In genomic region chr17:7484067-7484963, GRCh38 we compare ENCODE assay signal across 7 cellular contexts.
A peak's percentile ranks its signal among the peaks of the same experiment; 100 is the strongest.
DNase-seq lines count a peak whose midpoint lies in the region; ATAC-seq, FAIRE-seq and TF ChIP-seq lines count a peak whose summit lies in the region.

TSS of gene POLR2A (plus strand) at chr17:7484366.

- ATAC-seq in HG03025 (IDR thresholded peaks at IDR 0.05; ENCODE audit: low FRiP score, unreplicated experiment) = peak; percentile 62

- TF ChIP-seq CTCF in astrocyte of the spinal cord (IDR thresholded peaks at IDR 0.05; ENCODE audit: low read depth, low read length) (no peak), retinal pigment epithelial cell (conservative IDR thresholded peaks at IDR 0.05; ENCODE audit: low read depth, low read length) (no peak)

- peak; percentile 98 for DNase-seq in GM18507 (ENCODE audit: extremely low spot score, insufficient read length, low read depth)
- DNase-seq in NCI-H2081 (lab: John Stamatoyannopoulos, UW) = peak; percentile 89 to 90
- peak; percentile 97 for DNase-seq in T1000 (lab: John Stamatoyannopoulos, UW)
- peak; percentile 99 for DNase-seq in astrocyte of the spinal cord (ENCODE audit: low read depth, low spot score)
- peak; percentile 97 for DNase-seq in hippocampal formation (lab: John Stamatoyannopoulos, UW)
- DNase-seq in retinal pigment epithelial cell (ENCODE audit: low read depth) = peak; percentile 89

- FAIRE-seq in GM18507 (lab: Jason Lieb, UNC) = peak; percentile 96

- in situ Hi-C loops in astrocyte of the spinal cord (cut with HindIII; ENCODE audit: low sequenced_read_pairs) = no loop called here

- H3K4me3 ChIP-seq in astrocyte of the spinal cord (ENCODE audit: low read depth, low read length) = peak within 1 kb of the TSS; percentile 81
- peak within 1 kb of the TSS; percentile 82 for H3K4me3 ChIP-seq in retinal pigment epithelial cell (ENCODE audit: low read length)

Comparison
In these comparisons a context has a peak if more than half of its experiments do, and no peak if none do; other contexts are left out.
1. Peak in every context shown above with its lines: DNase-seq, ATAC-seq and H3K4me3 ChIP-seq.